ENCODE assay signal across 8 cellular contexts in the genomic region with DNA sequence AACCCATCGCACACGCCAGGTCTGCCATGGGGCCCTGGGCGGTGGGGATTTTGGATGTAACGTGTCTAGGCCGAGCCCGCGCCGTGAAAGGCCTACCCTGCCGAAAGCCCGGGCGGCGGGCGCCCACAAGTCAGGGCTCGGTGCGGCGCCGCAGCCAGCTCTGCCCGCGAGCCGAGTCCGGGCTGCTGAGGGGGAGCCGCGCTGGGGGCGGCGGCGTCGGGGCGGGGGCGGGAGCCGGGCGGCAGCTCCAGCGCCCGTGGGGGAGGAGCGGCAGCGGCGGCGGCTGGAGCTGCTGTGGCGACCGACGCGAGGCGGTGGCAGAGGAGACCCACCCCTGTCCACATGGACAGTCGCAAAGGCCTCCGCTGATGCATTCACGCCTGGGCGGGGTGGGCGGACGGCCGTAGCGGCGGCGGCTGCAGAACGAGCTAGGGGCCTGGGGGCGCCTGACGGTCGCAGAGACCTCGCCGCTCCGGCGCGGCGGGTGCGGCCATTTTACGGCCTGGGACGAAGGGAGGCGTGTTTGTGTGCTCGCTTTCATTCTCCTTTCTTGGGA. TPM values are rescaled to one million over a fixed set of nuclear protein-coding genes. Genes with fewer than 3 reads are reported as not detected.
DNase-seq lines count a peak whose midpoint lies in the region; ATAC-seq and TF ChIP-seq lines count a peak whose summit lies in the region.

A gene with protein sequence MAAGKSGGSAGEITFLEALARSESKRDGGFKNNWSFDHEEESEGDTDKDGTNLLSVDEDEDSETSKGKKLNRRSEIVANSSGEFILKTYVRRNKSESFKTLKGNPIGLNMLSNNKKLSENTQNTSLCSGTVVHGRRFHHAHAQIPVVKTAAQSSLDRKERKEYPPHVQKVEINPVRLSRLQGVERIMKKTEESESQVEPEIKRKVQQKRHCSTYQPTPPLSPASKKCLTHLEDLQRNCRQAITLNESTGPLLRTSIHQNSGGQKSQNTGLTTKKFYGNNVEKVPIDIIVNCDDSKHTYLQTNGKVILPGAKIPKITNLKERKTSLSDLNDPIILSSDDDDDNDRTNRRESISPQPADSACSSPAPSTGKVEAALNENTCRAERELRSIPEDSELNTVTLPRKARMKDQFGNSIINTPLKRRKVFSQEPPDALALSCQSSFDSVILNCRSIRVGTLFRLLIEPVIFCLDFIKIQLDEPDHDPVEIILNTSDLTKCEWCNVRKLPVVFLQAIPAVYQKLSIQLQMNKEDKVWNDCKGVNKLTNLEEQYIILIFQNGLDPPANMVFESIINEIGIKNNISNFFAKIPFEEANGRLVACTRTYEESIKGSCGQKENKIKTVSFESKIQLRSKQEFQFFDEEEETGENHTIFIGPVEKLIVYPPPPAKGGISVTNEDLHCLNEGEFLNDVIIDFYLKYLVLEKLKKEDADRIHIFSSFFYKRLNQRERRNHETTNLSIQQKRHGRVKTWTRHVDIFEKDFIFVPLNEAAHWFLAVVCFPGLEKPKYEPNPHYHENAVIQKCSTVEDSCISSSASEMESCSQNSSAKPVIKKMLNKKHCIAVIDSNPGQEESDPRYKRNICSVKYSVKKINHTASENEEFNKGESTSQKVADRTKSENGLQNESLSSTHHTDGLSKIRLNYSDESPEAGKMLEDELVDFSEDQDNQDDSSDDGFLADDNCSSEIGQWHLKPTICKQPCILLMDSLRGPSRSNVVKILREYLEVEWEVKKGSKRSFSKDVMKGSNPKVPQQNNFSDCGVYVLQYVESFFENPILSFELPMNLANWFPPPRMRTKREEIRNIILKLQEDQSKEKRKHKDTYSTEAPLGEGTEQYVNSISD (plus strand): TSS at position 273 of the 556 bp plus-strand sequence. CDS start 645 bp downstream, outside the sequence.

- no peaks in the 10 kb centered on the region for H3K27me3 ChIP-seq in AG04450 (ENCODE audit: control insufficient read depth, insufficient read depth, low read length)
- H3K27me3 ChIP-seq in layer of hippocampus (ENCODE audit: control insufficient read depth, insufficient read depth, low read length), result no peaks in the 10 kb centered on the region

- no peak for TF ChIP-seq CTCF in AG04450 (IDR thresholded peaks at IDR 0.05; ENCODE audit: low read depth, low read length)
- no peak for TF ChIP-seq CTCF in choroid plexus epithelial cell (conservative IDR thresholded peaks at IDR 0.05; ENCODE audit: low read depth, low read length)

- H3K27ac ChIP-seq in AG04450 (ENCODE audit: low read depth, low read length), result peak within 1 kb of the TSS; percentile 93
- H3K27ac ChIP-seq in layer of hippocampus (ENCODE audit: low read depth, low read length), result peak within 1 kb of the TSS; percentile 97

- no peak for DNase-seq in AG04450 (ENCODE audit: low read depth, low spot score)
- peak; percentile 67 for DNase-seq in NCI-H345 (lab: John Stamatoyannopoulos, UW)
- peak; percentile 70 to 78 for DNase-seq in activated CD4-positive, alpha-beta T cell treated with anti-CD3 and anti-CD28 coated beads for 4 hours
- peak; percentile 69 for DNase-seq in choroid plexus epithelial cell (ENCODE audit: low read depth)
- peak; percentile 36 to 62 (median 52) for DNase-seq in stimulated activated CD4-positive, alpha-beta T cell treated with anti-CD3 and anti-CD28 coated beads, Interleukin-1b, Interleukin-23, amount 100 ng/mL, for 24 hours (ENCODE audit: low read depth in 4 of 4, low spot score in 1 of 4)

- POLR2A ChIA-PET in AG04450 (lab: Yijun Ruan, JAX), result interaction anchor here (0.6 to 1.4 kb wide), 5 partner anchors 10 to 275 kb away, joined by 3 to 7 read pairs (median 4); no protein-coding TSS in a partner anchor

- ATAC-seq in GM18858 (IDR thresholded peaks at IDR 0.05; ENCODE audit: unreplicated experiment) (peak; percentile 64), HG03064 (IDR thresholded peaks at IDR 0.05; ENCODE audit: low read depth, unreplicated experiment) (peak; percentile 57)

- H3K9me3 ChIP-seq in AG04450 (ENCODE audit: control insufficient read depth, insufficient read depth, low read length), result peaks cover 9% of the 10 kb centered on the region; the same call in 1 of the 2 replicates

- H3K4me3 ChIP-seq in AG04450 (ENCODE audit: low read depth, low read length), result peak within 1 kb of the TSS; percentile 89
- peak within 1 kb of the TSS; percentile 88 for H3K4me3 ChIP-seq in choroid plexus epithelial cell (ENCODE audit: low read depth, low read length)

- CTCF ChIA-PET in AG04450 (lab: Charles Lee), result no interaction called here

RNA-seq across cellular contexts. Expression of the gene that starts here (rescaled TPM):
- 35.8 and 55.8 TPM in 2 replicates for polyA plus RNA-seq in AG04450 (2011; rRNA removed)
- polyA minus RNA-seq in AG04450 (2011; rRNA and poly(A)+ RNA removed), result 24.4 and 52.7 TPM in 2 replicates
